In the genomic region with DNA sequence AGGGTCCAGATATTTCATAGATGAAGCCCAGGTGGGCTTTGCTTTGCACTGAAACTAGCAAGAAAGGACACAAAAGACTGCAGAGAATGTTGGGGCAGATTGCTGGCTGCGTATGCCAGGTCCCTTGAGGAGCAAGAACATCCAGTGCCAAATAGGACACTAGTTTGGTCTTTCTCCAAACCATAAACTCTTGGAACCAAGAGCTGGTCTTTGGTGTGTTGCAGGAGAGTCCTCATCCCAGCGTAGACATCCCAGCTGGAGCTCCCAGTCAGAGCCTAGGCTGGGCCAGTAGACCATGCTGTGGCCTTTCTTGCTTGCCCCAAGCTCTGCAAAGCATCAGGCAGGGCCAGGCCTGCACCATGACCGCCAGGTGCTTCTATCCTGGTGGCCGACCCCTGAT, we compare ENCODE assay signal across 23 cellular contexts.
DNase-seq lines count a peak whose midpoint lies in the region; ATAC-seq and TF ChIP-seq lines count a peak whose summit lies in the region.
"Had no signal": no experiment of that assay in that cellular context is flagged by ENCODE, and none has a peak within 500 bp of the region (broad histone marks: within the 10 kb centered on the region; RNA-seq: fewer than 3 reads in every experiment).

No MANE protein-coding gene starts in this region.

- peak overlapping the region; percentile 9 for H3K27ac ChIP-seq in caudate nucleus (ENCODE audit: low read depth, low read length)
- H3K27ac ChIP-seq in heart left ventricle = peak overlapping the region in 3 of 12 donors; percentile 52 to 68 (median 58)
- H3K27ac ChIP-seq in stomach = peak overlapping the region in 4 of 5 donors; percentile 0 to 69 (median 41)
- no peak overlapping the region for H3K27ac ChIP-seq in Karpas-422 (ENCODE audit: low read length)
- no peak overlapping the region for H3K27ac ChIP-seq in esophagus muscularis mucosa (replicated peaks in 1 of 4)
- H3K27ac ChIP-seq: body of pancreas, GM23248, SK-N-MC had no signal

- intact Hi-C loops in heart left ventricle (cut with DNase I) (loop anchor here in 3 of 10 donors (5.0 to 10.0 kb wide), 2 partner anchors 36 to 183 kb away; a partner anchor contains a TSS), stomach (cut with DNase I; ENCODE audit: low total_unique reads) (no loop called here), esophagus muscularis mucosa (cut with DNase I) (loop anchor here (10.0 kb wide), 1 partner anchor 183 kb away; a partner anchor contains a TSS)

- ATAC-seq in heart left ventricle (peak; percentile 63 to 88 (median 74)), HG02623 (IDR thresholded peaks at IDR 0.05; ENCODE audit: unreplicated experiment) (no peak)
- ATAC-seq: activated CD8-positive, alpha-beta memory T cell treated with anti-CD3 and anti-CD28 coated beads, Interleukin-2, amount 10 ng/mL, durations not matched to agents 7 days and 5 days; body of pancreas; stimulated activated naive CD8-positive, alpha-beta T cell treated with anti-CD3 and anti-CD28 coated beads, Interleukin-15, amount 100 ng/mL, for 72 hours had no signal

- H3K9ac ChIP-seq in Karpas-422 (ENCODE audit: low read length) = no peak overlapping the region
- H3K9ac ChIP-seq: GM23248 had no signal

- no peak for TF ChIP-seq EP300 in stomach (IDR thresholded peaks at IDR 0.05)
- no peak for TF ChIP-seq EP300 in esophagus muscularis mucosa (IDR thresholded peaks at IDR 0.05)

- no peak for TF ChIP-seq POLR2A in heart left ventricle (IDR thresholded peaks at IDR 0.05)
- no peak for TF ChIP-seq POLR2A in stomach (IDR thresholded peaks at IDR 0.05)
- TF ChIP-seq POLR2A in esophagus muscularis mucosa (IDR thresholded peaks at IDR 0.05; ENCODE audit: low read depth) = no peak

- no peaks in the 10 kb centered on the region for H4K20me1 ChIP-seq in Karpas-422 (ENCODE audit: insufficient read depth, low read depth, low read length)

- no peaks in the 10 kb centered on the region for H3K79me2 ChIP-seq in Karpas-422 (ENCODE audit: low read length)

- H3K4me1 ChIP-seq in heart left ventricle = peaks cover 0 to 45% (median 10%) of the 10 kb centered on the region in 12 donors
- peaks cover 0 to 41% (median 25%) of the 10 kb centered on the region in 4 donors for H3K4me1 ChIP-seq in stomach
- no peaks in the 10 kb centered on the region for H3K4me1 ChIP-seq in Karpas-422 (ENCODE audit: low read length)
- H3K4me1 ChIP-seq in esophagus muscularis mucosa = peaks cover 10 to 46% (median 37%) of the 10 kb centered on the region in 4 donors
- H3K4me1 ChIP-seq: body of pancreas had no signal

- H3K27me3 ChIP-seq in heart left ventricle (no peaks in the 10 kb centered on the region), stomach (no peaks in the 10 kb centered on the region), Karpas-422 (ENCODE audit: low read length) (no peaks in the 10 kb centered on the region), esophagus muscularis mucosa (no peaks in the 10 kb centered on the region)
- H3K27me3 ChIP-seq: body of pancreas had no signal

- H3K4me3 ChIP-seq in heart left ventricle (no peak overlapping the region), stomach (no peak overlapping the region), Karpas-422 (ENCODE audit: low read length) (no peak overlapping the region), esophagus muscularis mucosa (no peak overlapping the region)
- H3K4me3 ChIP-seq: body of pancreas, GM23248, SK-N-MC had no signal

- no peaks in the 10 kb centered on the region for H3K9me3 ChIP-seq in heart left ventricle
- no peaks in the 10 kb centered on the region for H3K9me3 ChIP-seq in stomach
- H3K9me3 ChIP-seq in Karpas-422 (ENCODE audit: low read length) = no peaks in the 10 kb centered on the region
- H3K9me3 ChIP-seq in esophagus muscularis mucosa = no peaks in the 10 kb centered on the region
- H3K9me3 ChIP-seq: body of pancreas had no signal

- H3K36me3 ChIP-seq in heart left ventricle (peaks cover 0 to 46% (median 25%) of the 10 kb centered on the region in 9 donors), stomach (peaks cover 0 to 51% (median 40%) of the 10 kb centered on the region in 4 donors), Karpas-422 (ENCODE audit: insufficient read depth, low read length) (no peaks in the 10 kb centered on the region), esophagus muscularis mucosa (peaks cover 0 to 43% (median 24%) of the 10 kb centered on the region in 4 donors)

- no peaks in the 10 kb centered on the region for H3K9me2 ChIP-seq in Karpas-422 (replicated peaks; ENCODE audit: insufficient read depth, low read length)

- H3K4me2 ChIP-seq in Karpas-422 (ENCODE audit: low read depth, low read length, poor library complexity, severe bottlenecking) = no peak overlapping the region

- 81 to 88% (median 85%) methylated on average over 4 of the region's 4 CpGs for WGBS in heart left ventricle, 4 donors
- 68 to 96% (median 86%) methylated on average over 4 of the region's 4 CpGs for WGBS in stomach, 5 donors
- WGBS in esophagus muscularis mucosa = 94% methylated on average over 3 of the region's 4 CpGs

- H2AFZ ChIP-seq in Karpas-422 (ENCODE audit: low read length) = no peak overlapping the region
- H2AFZ ChIP-seq: GM23248 had no signal

- DNase-seq in GM03348 (ENCODE audit: low spot score) = peak; percentile 25
- peak in 1 of 61 donors; percentile 81 for DNase-seq in caudate nucleus (lab: John Stamatoyannopoulos, UW)
- peak in 1 of 5 donors; percentile 49 for DNase-seq in heart left ventricle
- DNase-seq in stomach = no peak
- DNase-seq in Karpas-422 = no peak
- DNase-seq in esophagus muscularis mucosa (ENCODE audit: extremely low spot score) = no peak
- DNase-seq in SIG-M5 treated with dmso at 0.1 percent for 504 hours (lab: John Stamatoyannopoulos, UW; ENCODE audit: unreplicated experiment) = no peak
- DNase-seq: activated CD4-positive, alpha-beta T cell treated with anti-CD3 and anti-CD28 coated beads, Interleukin-2, amount 10 ng/mL, durations not matched to agents 7 days and 5 days; activated CD8-positive, alpha-beta memory T cell treated with anti-CD3 and anti-CD28 coated beads, Interleukin-2, amount 10 ng/mL, durations not matched to agents 7 days and 5 days; activated naive CD4-positive, alpha-beta T cell treated with anti-CD3 and anti-CD28 coated beads, Interleukin-2, amount 50 U/mL, for 16 hours; Calu3; cortex of kidney; foreskin fibroblast; GM23248; islet precursor cell; NCI-H2107; NCI-H524; stimulated activated CD4-positive, alpha-beta T cell treated with anti-CD3 and anti-CD28 coated beads, Interleukin-12 subunit alpha, Interleukin-12 subunit beta, amount 100 ng/mL, for 4 hours; stimulated activated CD4-positive, alpha-beta T cell treated with anti-CD3 and anti-CD28 coated beads, Interleukin-4, amount 100 ng/mL, for 4 hours; stimulated activated naive CD8-positive, alpha-beta T cell treated with anti-CD3 and anti-CD28 coated beads, Interleukin-15, amount 100 ng/mL, for 72 hours had no signal

- TF ChIP-seq CTCF in heart left ventricle (IDR thresholded peaks at IDR 0.05) (no peak), stomach (IDR thresholded peaks at IDR 0.05) (no peak), esophagus muscularis mucosa (IDR thresholded peaks at IDR 0.05) (no peak)

Comparison
In these comparisons a context has a peak if more than half of its experiments do, and no peak if none do; other contexts are left out.
1. H3K27ac ChIP-seq: peak in caudate nucleus (single experiment) and stomach (4 of 5); none in Karpas-422 (single experiment) and esophagus muscularis mucosa (0 of 4).